14 cellular contexts compared by ENCODE assay signal in the genomic region with DNA sequence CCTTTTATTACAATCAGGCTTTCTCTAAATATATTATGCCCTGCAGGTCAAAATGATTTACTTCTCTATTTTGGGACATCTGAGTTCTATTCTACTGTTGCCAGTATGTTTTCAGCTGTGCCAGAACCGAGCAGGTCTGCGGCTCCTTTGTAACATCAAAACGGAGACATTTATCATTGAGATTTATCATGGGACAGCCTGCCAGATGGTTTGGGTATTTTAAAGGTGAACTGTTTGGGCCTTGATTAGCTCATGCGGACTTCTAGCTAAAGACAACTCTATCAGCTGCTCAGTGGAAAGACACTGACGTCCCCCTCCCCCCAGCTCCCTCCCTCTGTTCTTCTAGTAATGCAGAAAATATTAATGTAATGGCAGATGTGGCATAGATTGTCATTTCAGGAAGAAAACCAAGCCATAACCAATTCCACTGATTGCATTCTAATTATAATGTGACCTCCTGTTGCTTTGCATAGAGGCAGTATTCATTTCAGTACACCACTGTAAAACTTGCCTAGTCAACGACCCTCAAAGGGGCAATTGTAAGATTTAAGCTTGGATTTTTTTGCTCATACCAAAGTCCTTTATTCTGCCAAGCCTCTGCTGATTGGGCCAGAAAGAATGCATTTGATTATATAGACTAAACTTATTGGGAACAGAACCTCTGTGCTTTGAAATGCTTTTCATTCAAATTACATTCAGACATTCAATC.
DNase-seq lines count a peak whose midpoint lies in the region; ATAC-seq and TF ChIP-seq lines count a peak whose summit lies in the region.
"Had no signal": no experiment of that assay in that cellular context is flagged by ENCODE, and none has a peak within 500 bp of the region (broad histone marks: within the 10 kb centered on the region; RNA-seq: fewer than 3 reads in every experiment).

No MANE protein-coding gene starts in this region.

- no peak overlapping the region for H2BK5ac ChIP-seq in IMR-90 (ENCODE audit: low read depth, low read length, poor library complexity, severe bottlenecking)

- H3K27me3 Mint-ChIP-seq in osteocyte (ENCODE audit: unreplicated experiment): no peaks in the 10 kb centered on the region
- H3K27me3 Mint-ChIP-seq in CD4-positive, alpha-beta T cell: no peaks in the 10 kb centered on the region
- H3K27me3 Mint-ChIP-seq: activated CD4-positive, alpha-beta T cell treated with anti-CD3 and anti-CD28 coated beads, Interleukin-2, amount 10 ng/mL, durations not matched to agents 7 days and 5 days; activated naive CD8-positive, alpha-beta T cell treated with anti-CD3 and anti-CD28 coated beads, Interleukin-2, amount 10 ng/mL, durations not matched to agents 7 days and 5 days had no signal

- H3K4ac ChIP-seq in IMR-90 (ENCODE audit: low read depth, low read length): no peak overlapping the region

- no peaks in the 10 kb centered on the region for H3K79me1 ChIP-seq in IMR-90 (ENCODE audit: low read depth in 1 of 2, low read length in 2 of 2)

- TF ChIP-seq CTCF in IMR-90 (conservative IDR thresholded peaks at IDR 0.05; ENCODE audit: low read depth, low read length) (no peak), heart right ventricle (IDR thresholded peaks at IDR 0.05) (no peak), sigmoid colon (IDR thresholded peaks at IDR 0.05) (no peak), osteocyte (IDR thresholded peaks at IDR 0.05) (no peak)
- TF ChIP-seq CTCF in CD4-positive, alpha-beta T cell (IDR thresholded peaks at IDR 0.05): no peak

- no peaks in the 10 kb centered on the region for H3K27me3 ChIP-seq in IMR-90 (ENCODE audit: control insufficient read depth, insufficient read depth, low read length)
- no peaks in the 10 kb centered on the region for H3K27me3 ChIP-seq in heart right ventricle
- no peaks in the 10 kb centered on the region for H3K27me3 ChIP-seq in sigmoid colon
- no peaks in the 10 kb centered on the region for H3K27me3 ChIP-seq in CD4-positive, alpha-beta T cell (ENCODE audit: control insufficient read depth, insufficient read depth, low read length)
- H3K27me3 ChIP-seq: ovary had no signal

- ATAC-seq in IMR-90 (ENCODE audit: low read depth) (peak; percentile 19; the same call in 1 of the 2 replicates), heart right ventricle (peak in 5 of 8 donors; percentile 33 to 68 (median 53))
- no peak for ATAC-seq in CD4-positive, alpha-beta T cell (ENCODE audit: poor library complexity)

- H4K8ac ChIP-seq in IMR-90 (ENCODE audit: low read depth in 2 of 2, low read length in 2 of 2): 0 out of 4 replicates have a peak overlapping the region, but pooled peaks of 1 of the 2 experiments have one; percentile 67

- no peak overlapping the region; the same call in 1 of the 2 replicates for H3K14ac ChIP-seq in IMR-90 (replicated peaks; ENCODE audit: low read depth, low read length)

- no peaks in the 10 kb centered on the region for H3K36me3 ChIP-seq in IMR-90 (ENCODE audit: control insufficient read depth, insufficient read depth, low read length)
- no peaks in the 10 kb centered on the region for H3K36me3 ChIP-seq in heart right ventricle
- H3K36me3 ChIP-seq in sigmoid colon: no peaks in the 10 kb centered on the region
- H3K36me3 ChIP-seq: ovary had no signal

- POLR2A ChIA-PET in IMR-90 (lab: Charles Lee; ENCODE audit: unreplicated experiment): no interaction called here
- POLR2A ChIA-PET in CD4-positive, alpha-beta T cell (lab: Charles Lee): no interaction called here

- DNase-seq in IMR-90 (no peak), SK-N-DZ (ENCODE audit: low spot score) (peak; percentile 18), heart right ventricle (no peak), sigmoid colon (peak; percentile 78), superior temporal gyrus (ENCODE audit: extremely low spot score) (no peak), osteocyte (ENCODE audit: extremely low spot score, unreplicated experiment) (no peak), posterior vena cava (ENCODE audit: low spot score) (no peak)
- DNase-seq in CD4-positive, alpha-beta T cell: no peak
- DNase-seq: activated CD4-positive, alpha-beta T cell treated with anti-CD3 and anti-CD28 coated beads, Interleukin-2, amount 10 ng/mL, durations not matched to agents 7 days and 5 days; activated naive CD8-positive, alpha-beta T cell treated with anti-CD3 and anti-CD28 coated beads, Interleukin-2, amount 10 ng/mL, durations not matched to agents 7 days and 5 days; AML-193; SHP77 treated with DMSO at 0.1 percent for 48 hours; T-helper 9 cell had no signal

- WGBS in IMR-90 (ENCODE audit: extremely low coverage in 2 of 2, insufficient read length in 1 of 2), 2 experiments: no CpG with 5 or more reads among the region's 6 CpGs
- WGBS in heart right ventricle, 2 donors: 50 to 51% methylated on average over 6 of the region's 6 CpGs
- WGBS in sigmoid colon, 2 donors: 75% methylated on average over 6 of the region's 6 CpGs

- no peak overlapping the region for H2AK5ac ChIP-seq in IMR-90 (ENCODE audit: low read depth, low read length)

- peak in 3 of 4 donors; percentile 28 to 60 (median 49) for TF ChIP-seq EP300 in sigmoid colon (IDR thresholded peaks at IDR 0.05)

- no peak overlapping the region for H3K4me3 Mint-ChIP-seq in osteocyte (ENCODE audit: unreplicated experiment)
- H3K4me3 Mint-ChIP-seq in CD4-positive, alpha-beta T cell: no peak overlapping the region
- H3K4me3 Mint-ChIP-seq: activated CD4-positive, alpha-beta T cell treated with anti-CD3 and anti-CD28 coated beads, Interleukin-2, amount 10 ng/mL, durations not matched to agents 7 days and 5 days; activated naive CD8-positive, alpha-beta T cell treated with anti-CD3 and anti-CD28 coated beads, Interleukin-2, amount 10 ng/mL, durations not matched to agents 7 days and 5 days had no signal

- in situ Hi-C loops in IMR-90 (cut with MboI; ENCODE audit: low sequenced_read_pairs): no loop called here

- peak overlapping the region; percentile 53; the same call in 1 of the 2 replicates for H2BK20ac ChIP-seq in IMR-90 (ENCODE audit: low read depth, low read length)

- no peak overlapping the region for H3K4me2 ChIP-seq in IMR-90 (ENCODE audit: low read depth, low read length)

- no peak overlapping the region for H4K5ac ChIP-seq in IMR-90 (ENCODE audit: low read depth, low read length)

- H3K36me3 Mint-ChIP-seq in osteocyte (ENCODE audit: unreplicated experiment): peaks cover 4% of the 10 kb centered on the region
- H3K36me3 Mint-ChIP-seq in CD4-positive, alpha-beta T cell (ENCODE audit: low read depth): no peaks in the 10 kb centered on the region
- H3K36me3 Mint-ChIP-seq: activated naive CD8-positive, alpha-beta T cell treated with anti-CD3 and anti-CD28 coated beads, Interleukin-2, amount 10 ng/mL, durations not matched to agents 7 days and 5 days had no signal

- H3K56ac ChIP-seq in IMR-90 (ENCODE audit: extremely low read depth, insufficient read depth, low read length): no peak overlapping the region

- H3K4me3 ChIP-seq in IMR-90 (ENCODE audit: insufficient read depth, low read depth, low read length): no peak overlapping the region
- H3K4me3 ChIP-seq in heart right ventricle: no peak overlapping the region
- H3K4me3 ChIP-seq in sigmoid colon: no peak overlapping the region
- H3K4me3 ChIP-seq: ovary had no signal

- no peak overlapping the region for H3K23ac ChIP-seq in IMR-90 (ENCODE audit: low read depth, low read length)

- H3K9ac ChIP-seq in IMR-90 (ENCODE audit: low read depth, low read length): no peak overlapping the region

- H2AFZ ChIP-seq in IMR-90 (replicated peaks; ENCODE audit: low read length, poor library complexity): no peak overlapping the region

- H3K4me1 Mint-ChIP-seq in osteocyte (ENCODE audit: unreplicated experiment): peaks cover 42% of the 10 kb centered on the region
- H3K4me1 Mint-ChIP-seq in CD4-positive, alpha-beta T cell (ENCODE audit: low read depth): no peaks in the 10 kb centered on the region
- H3K4me1 Mint-ChIP-seq: activated CD4-positive, alpha-beta T cell treated with anti-CD3 and anti-CD28 coated beads, Interleukin-2, amount 10 ng/mL, durations not matched to agents 7 days and 5 days; activated naive CD8-positive, alpha-beta T cell treated with anti-CD3 and anti-CD28 coated beads, Interleukin-2, amount 10 ng/mL, durations not matched to agents 7 days and 5 days had no signal

- no TSS peak for BruUV-seq in IMR-90 (replicated peaks; lab: Mats Ljungman, UMichigan)

- dilution Hi-C loops in IMR-90 (cut with HindIII; ENCODE audit: low sequenced_read_pairs, unreplicated experiment): no loop called here

- H3K18ac ChIP-seq in IMR-90 (ENCODE audit: low read depth, low read length): no peak overlapping the region; the same call in 1 of the 2 replicates

- H3K4me1 ChIP-seq in IMR-90 (ENCODE audit: control insufficient read depth, insufficient read depth, low read length): peaks cover 5% of the 10 kb centered on the region; the same call in 1 of the 2 replicates
- H3K4me1 ChIP-seq in heart right ventricle: peaks cover 0 to 30% (median 9%) of the 10 kb centered on the region in 9 donors
- peaks cover 0 to 61% (median 32%) of the 10 kb centered on the region in 4 donors for H3K4me1 ChIP-seq in sigmoid colon

- peaks cover 13% of the 10 kb centered on the region for H3K9me3 Mint-ChIP-seq in osteocyte (ENCODE audit: unreplicated experiment)
- H3K9me3 Mint-ChIP-seq in CD4-positive, alpha-beta T cell: peaks cover 4% of the 10 kb centered on the region
- H3K9me3 Mint-ChIP-seq: activated CD4-positive, alpha-beta T cell treated with anti-CD3 and anti-CD28 coated beads, Interleukin-2, amount 10 ng/mL, durations not matched to agents 7 days and 5 days had no signal

- intact Hi-C loops in IMR-90 (cut with micrococcal nuclease): no loop called here
- intact Hi-C loops in heart right ventricle (cut with DNase I): no loop called here
- intact Hi-C loops in sigmoid colon (cut with DNase I): loop anchor here (1.0 to 10.0 kb wide), 8 partner anchors 45 to 575 kb away; no protein-coding TSS in a partner anchor
- intact Hi-C loops in posterior vena cava (cut with DNase I): no loop called here
- intact Hi-C loops in CD4-positive, alpha-beta T cell (cut with DNase I, micrococcal nuclease): no loop called here

- H2BK120ac ChIP-seq in IMR-90 (ENCODE audit: low read depth, low read length): no peak overlapping the region; the same call in 1 of the 2 replicates

- H3K27ac ChIP-seq in IMR-90 (ENCODE audit: insufficient read depth, low read length) (no peak overlapping the region), heart right ventricle (peak overlapping the region in 8 of 10 donors; percentile 17 to 59 (median 46)), sigmoid colon (peak overlapping the region; percentile 75 to 83 (median 76))
- no peak overlapping the region for H3K27ac ChIP-seq in CD4-positive, alpha-beta T cell (ENCODE audit: low read depth, low read length)
- H3K27ac ChIP-seq: ovary had no signal

- TF ChIP-seq RAD21 in IMR-90 (IDR thresholded peaks at IDR 0.05; ENCODE audit: low read length): no peak

- no peaks in the 10 kb centered on the region for H3K9me1 ChIP-seq in IMR-90 (ENCODE audit: insufficient read depth, low read length)

- H2AK9ac ChIP-seq in IMR-90 (replicated peaks; ENCODE audit: low read depth, low read length, poor library complexity): no peak overlapping the region

- CTCF ChIA-PET in IMR-90 (lab: Yijun Ruan, JAX): no interaction called here
- CTCF ChIA-PET in CD4-positive, alpha-beta T cell (lab: Charles Lee): no interaction called here

- TF ChIP-seq POLR2A in IMR-90 (IDR thresholded peaks at IDR 0.05; ENCODE audit: low read depth, low read length) (no peak), sigmoid colon (IDR thresholded peaks at IDR 0.05) (no peak)

- H4K91ac ChIP-seq in IMR-90 (ENCODE audit: insufficient read depth, low read depth, low read length): no peak overlapping the region

- no peaks in the 10 kb centered on the region for H3K9me3 ChIP-seq in IMR-90 (ENCODE audit: control insufficient read depth, insufficient read depth, low read length)
- no peaks in the 10 kb centered on the region for H3K9me3 ChIP-seq in heart right ventricle
- H3K9me3 ChIP-seq in sigmoid colon: no peaks in the 10 kb centered on the region
- H3K9me3 ChIP-seq in CD4-positive, alpha-beta T cell (ENCODE audit: control insufficient read depth, low read length): no peaks in the 10 kb centered on the region
- H3K9me3 ChIP-seq: ovary had no signal

- H2BK15ac ChIP-seq in IMR-90 (ENCODE audit: low read depth, low read length): no peak overlapping the region

- H3K27ac Mint-ChIP-seq in osteocyte (ENCODE audit: unreplicated experiment): no peak overlapping the region
- H3K27ac Mint-ChIP-seq in CD4-positive, alpha-beta T cell: no peak overlapping the region
- H3K27ac Mint-ChIP-seq: activated CD4-positive, alpha-beta T cell treated with anti-CD3 and anti-CD28 coated beads, Interleukin-2, amount 10 ng/mL, durations not matched to agents 7 days and 5 days; activated naive CD8-positive, alpha-beta T cell treated with anti-CD3 and anti-CD28 coated beads, Interleukin-2, amount 10 ng/mL, durations not matched to agents 7 days and 5 days had no signal

- no peaks in the 10 kb centered on the region for H4K20me1 ChIP-seq in IMR-90 (ENCODE audit: insufficient read depth, low read length)

Comparison
In these comparisons a context has a peak if more than half of its experiments do, and no peak if none do; other contexts are left out.
1. DNase-seq: peak in SK-N-DZ (single experiment) and sigmoid colon (single experiment); none in IMR-90 (single experiment), heart right ventricle (0 of 2), superior temporal gyrus (single experiment), osteocyte (single experiment), posterior vena cava (single experiment) and CD4-positive, alpha-beta T cell (0 of 10).
2. H3K27ac ChIP-seq: peak in heart right ventricle (8 of 10) and sigmoid colon (4 of 4); none in IMR-90 (single experiment) and CD4-positive, alpha-beta T cell (single experiment).